In the genomic region with DNA sequence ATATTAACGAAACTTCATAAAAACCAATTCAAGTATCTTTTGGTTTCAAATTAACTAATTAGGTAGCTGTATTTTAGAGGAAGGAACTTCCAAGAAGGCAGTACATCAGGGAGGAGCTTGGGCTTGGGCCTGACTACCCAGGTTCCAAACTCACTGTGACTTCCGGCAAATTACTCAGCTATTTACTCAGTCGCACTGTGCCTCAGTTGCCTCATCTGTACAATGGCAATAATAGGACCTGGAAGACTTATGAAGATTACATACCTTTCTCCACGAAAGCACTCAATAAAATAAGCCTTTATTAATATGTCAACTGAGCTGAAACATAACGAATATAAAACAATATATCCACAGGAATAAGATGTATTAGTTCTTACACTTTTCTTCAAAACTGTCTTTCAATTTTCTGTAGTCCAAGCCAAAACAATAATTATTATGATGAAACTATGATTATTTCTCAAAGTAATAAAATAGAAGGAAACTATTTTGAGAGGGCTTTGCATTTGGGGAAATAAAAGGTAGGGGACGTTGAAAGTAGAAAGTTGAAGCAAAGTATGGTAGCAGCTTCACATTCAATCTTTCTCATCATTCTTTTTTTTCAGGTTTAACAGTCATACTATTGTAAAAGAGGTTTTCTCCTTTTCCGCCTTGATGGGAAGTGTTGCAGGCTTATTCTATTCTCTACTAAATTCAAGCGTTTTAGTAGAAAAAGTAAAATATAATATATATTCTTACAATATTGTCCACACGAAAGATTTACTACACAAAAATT, we compare ENCODE assay signal across 8 cellular contexts. TPM values are rescaled to one million over a fixed set of nuclear protein-coding genes. Genes with fewer than 3 reads are reported as not detected.
A peak's percentile ranks its signal among the peaks of the same experiment; 100 is the strongest.
DNase-seq lines count a peak whose midpoint lies in the region; ATAC-seq and TF ChIP-seq lines count a peak whose summit lies in the region.

No MANE protein-coding gene starts in this region.

- in situ Hi-C loops in brain microvascular endothelial cell (cut with HindIII; ENCODE audit: low pct_ligation_motif_present, low sequenced_read_pairs): no loop called here

- H3K9me3 ChIP-seq in left ventricle myocardium inferior (replicated peaks) (no peaks in the 10 kb centered on the region), mesodermal cell (ENCODE audit: control insufficient read depth, low read length) (no peaks in the 10 kb centered on the region), aorta (ENCODE audit: control insufficient read depth, low read length) (no peaks in the 10 kb centered on the region)

- no peak for ATAC-seq in Right ventricle myocardium inferior
- no peak for ATAC-seq in aorta (ENCODE audit: low FRiP score)
- ATAC-seq in HG03108 (IDR thresholded peaks at IDR 0.05; ENCODE audit: unreplicated experiment): no peak

- H3K4me1 ChIP-seq in left ventricle myocardium inferior: peaks cover 13% of the 10 kb centered on the region
- no peaks in the 10 kb centered on the region for H3K4me1 ChIP-seq in mesodermal cell (ENCODE audit: control insufficient read depth, insufficient read depth, low read length, poor library complexity, severe bottlenecking)
- H3K4me1 ChIP-seq in aorta (ENCODE audit: control insufficient read depth in 1 of 2, insufficient read depth in 2 of 2, low read length in 2 of 2): no peaks in the 10 kb centered on the region

- peak overlapping the region; percentile 97 for H3K27ac ChIP-seq in left ventricle myocardium inferior (replicated peaks)
- H3K27ac ChIP-seq in brain microvascular endothelial cell: peak overlapping the region; percentile 37
- H3K27ac ChIP-seq in mesodermal cell (ENCODE audit: low read depth, low read length, severe bottlenecking): peak overlapping the region; percentile 89
- H3K27ac ChIP-seq in aorta (ENCODE audit: low read depth in 1 of 2, low read length in 2 of 2): no peak overlapping the region

- 85 to 100% methylated on average over 1 to 2 of the region's 9 CpGs for WGBS in mesodermal cell (ENCODE audit: insufficient coverage in 2 of 2), 2 experiments
- WGBS in aorta, 2 donors: 46 to 49% methylated on average over 9 of the region's 9 CpGs

- no peak for TF ChIP-seq CTCF in left ventricle myocardium inferior (IDR thresholded peaks at IDR 0.05; ENCODE audit: borderline replicate concordance)
- no peak for TF ChIP-seq CTCF in brain microvascular endothelial cell (IDR thresholded peaks at IDR 0.05; ENCODE audit: low read depth, low read length, missing control alignments)

- DNase-seq in left ventricle myocardium inferior (no peak), Right ventricle myocardium inferior (ENCODE audit: missing footprints) (no peak), brain microvascular endothelial cell (no peak), aorta (no peak), ecto neural progenitor cell (ENCODE audit: low spot score) (no peak), NCI-H526 (lab: John Stamatoyannopoulos, UW) (no peak)

- intact Hi-C loops in left ventricle myocardium inferior (cut with micrococcal nuclease): loop anchor here (10.0 kb wide), 1 partner anchor 224 kb away; a partner anchor contains a TSS
- intact Hi-C loops in Right ventricle myocardium inferior (cut with DNase I): loop anchor here (2.0 to 10.0 kb wide), 3 partner anchors 88 to 734 kb away; a partner anchor contains a TSS
- intact Hi-C loops in aorta (cut with DNase I): loop anchor here (2.0 to 10.0 kb wide), 5 partner anchors 24 to 224 kb away; a partner anchor contains a TSS

- H3K36me3 ChIP-seq in left ventricle myocardium inferior (no peaks in the 10 kb centered on the region), brain microvascular endothelial cell (replicated peaks) (no peaks in the 10 kb centered on the region), mesodermal cell (ENCODE audit: control insufficient read depth, insufficient read depth, low read length) (no peaks in the 10 kb centered on the region), aorta (ENCODE audit: control insufficient read depth in 1 of 2, insufficient read depth in 2 of 2, low read length in 1 of 2) (no peaks in the 10 kb centered on the region)

- peak overlapping the region; percentile 82 for H3K4me3 ChIP-seq in left ventricle myocardium inferior
- peak overlapping the region; percentile 72 for H3K4me3 ChIP-seq in brain microvascular endothelial cell (ENCODE audit: low read depth, low read length)
- H3K4me3 ChIP-seq in mesodermal cell (ENCODE audit: extremely low read depth, insufficient read depth, low read length, poor library complexity, severe bottlenecking): peak overlapping the region; percentile 75
- peak overlapping the region; percentile 54 to 56 for H3K4me3 ChIP-seq in aorta (ENCODE audit: low read length in 2 of 2)

- no peaks in the 10 kb centered on the region for H3K27me3 ChIP-seq in left ventricle myocardium inferior (ENCODE audit: low read depth)
- no peaks in the 10 kb centered on the region for H3K27me3 ChIP-seq in brain microvascular endothelial cell (replicated peaks)
- no peaks in the 10 kb centered on the region for H3K27me3 ChIP-seq in aorta (ENCODE audit: control insufficient read depth in 1 of 2, insufficient read depth in 2 of 2, low read length in 1 of 2)

RNA-seq across cellular contexts. Expression of a gene that starts 10.5 kb away (rescaled TPM):
- total RNA-seq in left ventricle myocardium inferior (not detected), Right ventricle myocardium inferior (not detected), aorta (not detected)
- not detected for polyA plus RNA-seq in mesodermal cell (2013, experiment 1 of 2)
- not detected for polyA plus RNA-seq in mesodermal cell (2013, experiment 2 of 2)
- polyA plus RNA-seq in aorta: not detected

Comparison
In these comparisons a context has a peak if more than half of its experiments do, and no peak if none do; other contexts are left out.
1. H3K27ac ChIP-seq: peak in left ventricle myocardium inferior (single experiment), brain microvascular endothelial cell (single experiment) and mesodermal cell (single experiment); none in aorta (0 of 2).
2. Peak in every context shown above with its lines, with median percentiles within 50 percentile points of each other: H3K4me3 ChIP-seq.